Comparison of ENCODE assay signal across 8 cellular contexts in the genomic region with DNA sequence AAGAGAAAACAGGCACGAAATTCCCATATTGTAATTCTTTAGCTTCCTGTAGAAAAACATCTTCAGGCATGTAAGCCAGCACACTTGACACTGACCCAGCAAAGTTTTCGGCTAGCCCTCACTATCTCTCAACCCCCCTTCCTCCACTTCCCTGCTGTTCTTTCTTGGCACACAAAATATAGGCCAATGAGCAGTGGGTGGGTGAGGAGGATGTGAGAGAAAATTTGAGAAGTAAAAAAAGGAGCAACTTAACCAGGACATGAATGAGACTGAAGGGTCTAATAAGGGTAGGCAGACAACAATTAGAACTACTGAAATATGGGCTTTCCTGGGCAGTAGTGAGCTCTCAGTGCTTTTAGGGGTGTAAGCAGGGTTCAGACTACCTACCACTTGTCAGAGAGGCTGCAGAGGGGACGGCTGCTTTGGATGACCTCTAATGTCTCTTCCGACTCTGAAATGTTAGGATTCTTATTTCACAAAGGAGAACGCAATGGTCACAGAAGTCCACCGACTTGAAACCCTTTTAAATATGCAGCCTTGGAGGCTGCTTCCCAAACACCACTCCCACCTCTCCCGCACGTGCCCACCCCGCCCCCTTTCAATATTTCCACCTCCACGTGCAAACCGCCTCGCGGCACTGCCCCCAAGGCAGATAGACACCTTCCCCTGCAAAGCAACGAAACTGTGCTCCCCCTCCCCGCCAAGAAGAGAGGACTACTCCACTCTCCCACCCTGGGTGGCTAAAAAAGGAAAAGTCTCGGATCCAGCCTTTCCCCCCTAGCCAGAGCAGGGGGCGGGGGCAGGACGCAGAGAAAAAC. TPM values are rescaled to one million over a fixed set of nuclear protein-coding genes. Genes with fewer than 3 reads are reported as not detected.
A peak's percentile ranks its signal among the peaks of the same experiment; 100 is the strongest.
DNase-seq lines count a peak whose midpoint lies in the region; ATAC-seq and TF ChIP-seq lines count a peak whose summit lies in the region.

No MANE protein-coding gene starts in this region.

- H3K36me3 Mint-ChIP-seq in Calu3 (ENCODE audit: insufficient read depth, unreplicated experiment), result peaks cover 72% of the 10 kb centered on the region
- peaks cover 23% of the 10 kb centered on the region for H3K36me3 Mint-ChIP-seq in activated T-cell treated with anti-CD3 and anti-CD28 coated beads, Interleukin-2, amount 50 U/mL, for 4 hours (ENCODE audit: insufficient read depth)

- peaks cover 71% of the 10 kb centered on the region for H3K4me1 Mint-ChIP-seq in Calu3 (ENCODE audit: low read depth, unreplicated experiment)
- peaks cover 68% of the 10 kb centered on the region for H3K4me1 Mint-ChIP-seq in activated T-cell treated with anti-CD3 and anti-CD28 coated beads, Interleukin-2, amount 50 U/mL, for 4 hours (ENCODE audit: low read depth)

- CTCF ChIA-PET in Calu3 (lab: Charles Lee), result no interaction called here

- 1 to 2% methylated on average over 18 of the region's 18 CpGs for WGBS in heart right ventricle, 2 donors
- WGBS in psoas muscle, 3 donors, result 1 to 3% (median 2%) methylated on average over 18 of the region's 18 CpGs

- H3K27me3 ChIP-seq in heart right ventricle (no peaks in the 10 kb centered on the region), psoas muscle (ENCODE audit: insufficient read depth in 3 of 3, low read length in 2 of 3) (no peaks in the 10 kb centered on the region)

- no peak for ATAC-seq in activated T-cell treated with anti-CD3 and anti-CD28 coated beads, Interleukin-2, amount 50 U/mL, for 4 hours
- ATAC-seq in heart right ventricle, result peak in 1 of 8 donors; percentile 0
- no peak for ATAC-seq in psoas muscle
- ATAC-seq in GM19023 (IDR thresholded peaks at IDR 0.05; ENCODE audit: unreplicated experiment), result no peak
- no peak for ATAC-seq in GM21390 (IDR thresholded peaks at IDR 0.05; ENCODE audit: unreplicated experiment)

- intact Hi-C loops in Calu3 (cut with micrococcal nuclease; ENCODE audit: unreplicated experiment) (loop anchor here (5.0 kb wide), 1 partner anchor 82 kb away; no protein-coding TSS in a partner anchor), heart right ventricle (cut with DNase I) (no loop called here), psoas muscle (cut with DNase I) (no loop called here)

- H3K4me1 ChIP-seq in heart right ventricle (peaks cover 2 to 72% (median 60%) of the 10 kb centered on the region in 9 donors), psoas muscle (peaks cover 36% of the 10 kb centered on the region)

- peak overlapping the region; percentile 87 for H3K4me3 Mint-ChIP-seq in Calu3 (ENCODE audit: low read depth, unreplicated experiment)
- peak overlapping the region; percentile 89 for H3K4me3 Mint-ChIP-seq in activated T-cell treated with anti-CD3 and anti-CD28 coated beads, Interleukin-2, amount 50 U/mL, for 4 hours

- DNase-seq in Calu3 (peak; percentile 39), heart right ventricle (peak; percentile 21 to 22), psoas muscle (peak in 1 of 2 donors; percentile 21)
- DNase-seq in activated T-cell treated with anti-CD3 and anti-CD28 coated beads, Interleukin-2, amount 50 U/mL, for 4 hours, result no peak
- DNase-seq in NK-92 treated with Interleukin-12 subunit alpha and Interleukin-12 subunit beta, amount 100 ng/mL, for 24 hours (lab: John Stamatoyannopoulos, UW), result no peak

- H3K27ac ChIP-seq in heart right ventricle (peak overlapping the region in 9 of 10 donors; percentile 88 to 98 (median 95)), psoas muscle (peak overlapping the region; percentile 99)

- TF ChIP-seq CTCF in Calu3 (IDR thresholded peaks at IDR 0.05; ENCODE audit: unreplicated experiment) (no peak), heart right ventricle (IDR thresholded peaks at IDR 0.05) (no peak), psoas muscle (IDR thresholded peaks at IDR 0.05) (no peak)

- TF ChIP-seq EP300 in Ishikawa (IDR thresholded peaks at IDR 0.05; ENCODE audit: borderline replicate concordance), result no peak

- peak overlapping the region; percentile 98 for H3K27ac Mint-ChIP-seq in Calu3 (ENCODE audit: unreplicated experiment)

- H3K36me3 ChIP-seq in heart right ventricle (peaks cover 0 to 53% (median under 1%) of the 10 kb centered on the region in 9 donors), psoas muscle (ENCODE audit: insufficient read depth in 1 of 2, low read depth in 1 of 2) (peaks cover 0 to 50% of the 10 kb centered on the region in 2 donors)

- no TSS peak for BruUV-seq in Calu3 (replicated peaks; lab: Mats Ljungman, UMichigan)

- no peaks in the 10 kb centered on the region for H3K27me3 Mint-ChIP-seq in Calu3 (ENCODE audit: unreplicated experiment)
- no peaks in the 10 kb centered on the region for H3K27me3 Mint-ChIP-seq in activated T-cell treated with anti-CD3 and anti-CD28 coated beads, Interleukin-2, amount 50 U/mL, for 4 hours (ENCODE audit: low read depth)

- H3K9me3 ChIP-seq in heart right ventricle (no peaks in the 10 kb centered on the region), psoas muscle (no peaks in the 10 kb centered on the region)

- no peaks in the 10 kb centered on the region for H3K9me3 Mint-ChIP-seq in Calu3 (ENCODE audit: low read depth, unreplicated experiment)
- no peaks in the 10 kb centered on the region for H3K9me3 Mint-ChIP-seq in activated T-cell treated with anti-CD3 and anti-CD28 coated beads, Interleukin-2, amount 50 U/mL, for 4 hours

- H3K4me3 ChIP-seq in heart right ventricle (peak overlapping the region; percentile 62 to 98 (median 92)), psoas muscle (peak overlapping the region; percentile 99)

- no peak for TF ChIP-seq RAD21 in Ishikawa (IDR thresholded peaks at IDR 0.05; ENCODE audit: low read depth)

TF ChIP-seq in Ishikawa, 13 proteins besides CTCF, POLR2A, EP300 and RAD21:
- TF ChIP-seq, protein P1, sequence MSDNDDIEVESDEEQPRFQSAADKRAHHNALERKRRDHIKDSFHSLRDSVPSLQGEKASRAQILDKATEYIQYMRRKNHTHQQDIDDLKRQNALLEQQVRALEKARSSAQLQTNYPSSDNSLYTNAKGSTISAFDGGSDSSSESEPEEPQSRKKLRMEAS (IDR thresholded peaks at IDR 0.05), result peak; percentile 90
- TF ChIP-seq, protein P2, sequence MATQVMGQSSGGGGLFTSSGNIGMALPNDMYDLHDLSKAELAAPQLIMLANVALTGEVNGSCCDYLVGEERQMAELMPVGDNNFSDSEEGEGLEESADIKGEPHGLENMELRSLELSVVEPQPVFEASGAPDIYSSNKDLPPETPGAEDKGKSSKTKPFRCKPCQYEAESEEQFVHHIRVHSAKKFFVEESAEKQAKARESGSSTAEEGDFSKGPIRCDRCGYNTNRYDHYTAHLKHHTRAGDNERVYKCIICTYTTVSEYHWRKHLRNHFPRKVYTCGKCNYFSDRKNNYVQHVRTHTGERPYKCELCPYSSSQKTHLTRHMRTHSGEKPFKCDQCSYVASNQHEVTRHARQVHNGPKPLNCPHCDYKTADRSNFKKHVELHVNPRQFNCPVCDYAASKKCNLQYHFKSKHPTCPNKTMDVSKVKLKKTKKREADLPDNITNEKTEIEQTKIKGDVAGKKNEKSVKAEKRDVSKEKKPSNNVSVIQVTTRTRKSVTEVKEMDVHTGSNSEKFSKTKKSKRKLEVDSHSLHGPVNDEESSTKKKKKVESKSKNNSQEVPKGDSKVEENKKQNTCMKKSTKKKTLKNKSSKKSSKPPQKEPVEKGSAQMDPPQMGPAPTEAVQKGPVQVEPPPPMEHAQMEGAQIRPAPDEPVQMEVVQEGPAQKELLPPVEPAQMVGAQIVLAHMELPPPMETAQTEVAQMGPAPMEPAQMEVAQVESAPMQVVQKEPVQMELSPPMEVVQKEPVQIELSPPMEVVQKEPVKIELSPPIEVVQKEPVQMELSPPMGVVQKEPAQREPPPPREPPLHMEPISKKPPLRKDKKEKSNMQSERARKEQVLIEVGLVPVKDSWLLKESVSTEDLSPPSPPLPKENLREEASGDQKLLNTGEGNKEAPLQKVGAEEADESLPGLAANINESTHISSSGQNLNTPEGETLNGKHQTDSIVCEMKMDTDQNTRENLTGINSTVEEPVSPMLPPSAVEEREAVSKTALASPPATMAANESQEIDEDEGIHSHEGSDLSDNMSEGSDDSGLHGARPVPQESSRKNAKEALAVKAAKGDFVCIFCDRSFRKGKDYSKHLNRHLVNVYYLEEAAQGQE (IDR thresholded peaks at IDR 0.05; ENCODE audit: low read depth), result no peak
- TF ChIP-seq, protein P3, sequence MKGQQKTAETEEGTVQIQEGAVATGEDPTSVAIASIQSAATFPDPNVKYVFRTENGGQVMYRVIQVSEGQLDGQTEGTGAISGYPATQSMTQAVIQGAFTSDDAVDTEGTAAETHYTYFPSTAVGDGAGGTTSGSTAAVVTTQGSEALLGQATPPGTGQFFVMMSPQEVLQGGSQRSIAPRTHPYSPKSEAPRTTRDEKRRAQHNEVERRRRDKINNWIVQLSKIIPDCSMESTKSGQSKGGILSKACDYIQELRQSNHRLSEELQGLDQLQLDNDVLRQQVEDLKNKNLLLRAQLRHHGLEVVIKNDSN (IDR thresholded peaks at IDR 0.05), result peak; percentile 58; the same call in 1 of the 2 replicates
- TF ChIP-seq TAF1 (IDR thresholded peaks at IDR 0.05; ENCODE audit: low read depth), result no peak
- TF ChIP-seq CEBPB (IDR thresholded peaks at IDR 0.05), result no peak

RNA-seq across cellular contexts. Expression of a gene that starts 0.9 kb away (rescaled TPM):
- total RNA-seq in Calu3 (2022), result 35.6 and 38.4 TPM in 2 replicates
- total RNA-seq in activated T-cell treated with anti-CD3 and anti-CD28 coated beads, Interleukin-2, amount 50 U/mL, for 4 hours, result 1 to 10 TPM; 6.6 to 8.1 (median 7.0) TPM
- 1 to 10 TPM; 4.7 to 8.4 (median 6.9) TPM for total RNA-seq in heart right ventricle
- 10 to 100 TPM in 1 of 2 donors, 1 to 10 TPM in 1; 1.8 to 11.4 TPM for polyA plus RNA-seq in heart right ventricle
- 1 to 10 TPM; 5.1 to 6.6 (median 5.7) TPM for total RNA-seq in psoas muscle
- polyA plus RNA-seq in psoas muscle, result 1 to 10 TPM; 2.7 to 7.2 (median 3.0) TPM

RNA-seq across cellular contexts. Expression of a gene that starts 1.4 kb away (rescaled TPM):
- total RNA-seq in Calu3 (2022) (66.7 and 68.5 TPM in 2 replicates), heart right ventricle (10 to 100 TPM in 2 of 10 donors, 1 to 10 TPM in 8; 4.8 to 13.4 (median 8.0) TPM), psoas muscle (10 to 100 TPM; 13.1 to 24.6 (median 20.2) TPM)
- total RNA-seq in activated T-cell treated with anti-CD3 and anti-CD28 coated beads, Interleukin-2, amount 50 U/mL, for 4 hours, result 100 to 1,000 TPM in 1 of 3 donors, 10 to 100 TPM in 2; 80.0 to 103 (median 89.0) TPM
- polyA plus RNA-seq in heart right ventricle (10 to 100 TPM in 1 of 2 donors, 1 to 10 TPM in 1; 9.7 to 12.0 TPM), psoas muscle (10 to 100 TPM; 22.3 to 32.5 (median 27.1) TPM)

Comparison
In these comparisons a context has a peak if more than half of its experiments do, and no peak if none do; other contexts are left out.
1. DNase-seq: peak in Calu3 (single experiment) and heart right ventricle (2 of 2); none in activated T-cell treated with anti-CD3 and anti-CD28 coated beads, Interleukin-2, amount 50 U/mL, for 4 hours (single experiment) and NK-92 treated with Interleukin-12 subunit alpha and Interleukin-12 subunit beta, amount 100 ng/mL, for 24 hours (single experiment).